ENCODE assay signal across 1 cellular context in genomic region chr21:44847261-44848056, GRCh38.
TF ChIP-seq lines count a peak whose summit lies in the region.

No MANE protein-coding gene starts in this region.

TF ChIP-seq in HepG2, 621 proteins besides CTCF, POLR2A, EP300 and RAD21 (continued from another document):
- TF ChIP-seq ZFP91 (CRISPR knock-in tag; IDR thresholded peaks at IDR 0.05; ENCODE audit: borderline replicate concordance) (peak; percentile 51; the same call in 1 of the 2 replicates), HES4 (CRISPR knock-in tag; IDR thresholded peaks at IDR 0.05; ENCODE audit: borderline replicate concordance) (no peak), TBX3 (IDR thresholded peaks at IDR 0.05; ENCODE audit: borderline replicate concordance) (no peak), ZNF629 (CRISPR knock-in tag; conservative IDR thresholded peaks at IDR 0.05) (no peak), TFDP2 (CRISPR knock-in tag; IDR thresholded peaks at IDR 0.05) (no peak), ZNF558 (CRISPR knock-in tag; IDR thresholded peaks at IDR 0.05; ENCODE audit: borderline replicate concordance) (0 out of 2 replicates have a peak, but pooled peaks have one; percentile 44), TFAP4 (IDR thresholded peaks at IDR 0.05; ENCODE audit: borderline replicate concordance, low read depth) (no peak), ZNF788 (CRISPR knock-in tag; IDR thresholded peaks at IDR 0.05; ENCODE audit: borderline replicate concordance) (no peak)
